In the genomic region with DNA sequence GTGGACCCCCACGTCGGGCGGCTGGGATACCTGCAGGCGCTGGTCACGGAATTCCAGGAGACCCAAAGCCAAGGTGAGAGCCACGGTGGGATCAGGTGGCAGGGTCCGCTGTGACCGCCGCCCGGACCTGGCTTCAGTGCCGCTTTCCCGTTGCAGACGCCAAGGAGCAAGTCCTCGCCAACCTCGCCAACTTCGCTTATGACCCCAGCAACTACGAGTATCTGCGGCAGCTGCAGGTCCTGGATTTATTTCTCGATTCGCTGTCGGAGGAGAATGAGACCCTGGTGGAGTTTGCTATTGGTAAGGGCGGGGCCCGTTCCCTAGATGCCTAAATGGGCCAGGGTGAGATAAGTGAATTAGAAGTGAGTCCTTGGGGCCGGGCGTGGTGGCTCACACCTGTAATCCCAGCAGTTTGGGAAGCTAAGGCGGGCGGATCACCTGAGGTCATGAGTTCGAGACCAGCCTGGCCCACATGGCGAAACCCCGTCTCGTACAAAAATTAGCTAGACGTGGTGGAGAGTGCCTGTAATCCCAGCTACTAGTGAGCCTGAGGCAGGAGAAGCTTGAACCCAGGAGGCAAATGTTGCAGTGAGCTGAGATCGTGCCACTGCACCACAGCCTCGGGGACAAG, we compare ENCODE assay signal across 6 cellular contexts. TPM values are rescaled to one million over a fixed set of nuclear protein-coding genes. Genes with fewer than 3 reads are reported as not detected.
DNase-seq lines count a peak whose midpoint lies in the region; ATAC-seq and TF ChIP-seq lines count a peak whose summit lies in the region.

No MANE protein-coding gene starts in this region.

- no peak for ATAC-seq in HG03354 (IDR thresholded peaks at IDR 0.05; ENCODE audit: poor library complexity, severe bottlenecking, unreplicated experiment)

- no peak for TF ChIP-seq RAD21 in SK-N-SH (IDR thresholded peaks at IDR 0.05; ENCODE audit: low read length)

- no peak for TF ChIP-seq POLR2A in vagina (IDR thresholded peaks at IDR 0.05)

- DNase-seq in COLO668 (lab: John Stamatoyannopoulos, UW; ENCODE audit: unreplicated experiment) (peak; percentile 10), SK-N-SH (no peak), vagina (ENCODE audit: extremely low spot score in 2 of 2) (no peak), GM19238 (ENCODE audit: insufficient read length, low spot score) (no peak)

- H3K79me2 ChIP-seq in SK-N-SH (ENCODE audit: insufficient read depth), result peaks cover 16% of the 10 kb centered on the region; the same call in 1 of the 2 replicates

- CTCF ChIA-PET in SK-N-SH (lab: Yijun Ruan, JAX), result interaction anchor here (0.8 to 11.4 kb wide), 12 partner anchors 9 to 302 kb away, joined by 3 to 422 read pairs (median 4); partner anchors contain the start of genes MIF4GD, NT5C and NUP85

- TF ChIP-seq CTCF in SK-N-SH (IDR thresholded peaks at IDR 0.05), result no peak
- TF ChIP-seq CTCF in vagina (IDR thresholded peaks at IDR 0.05), result no peak

- peaks cover 0 to 6% of the 10 kb centered on the region in 2 experiments for H3K36me3 ChIP-seq in SK-N-SH (replicated peaks in 1 of 2; ENCODE audit: control insufficient read depth in 1 of 2, insufficient read depth in 2 of 2, low read length in 1 of 2)
- no peaks in the 10 kb centered on the region for H3K36me3 ChIP-seq in vagina

- H3K4me2 ChIP-seq in SK-N-SH, result peak overlapping the region; percentile 94

- intact Hi-C loops in vagina (cut with DNase I), result loop anchor here (5.0 to 10.0 kb wide), 2 partner anchors 92 to 146 kb away; no protein-coding TSS in a partner anchor

- H3K27me3 ChIP-seq in SK-N-SH (ENCODE audit: insufficient read depth), result no peaks in the 10 kb centered on the region
- H3K27me3 ChIP-seq in vagina, result no peaks in the 10 kb centered on the region

- H3K4me1 ChIP-seq in SK-N-SH (ENCODE audit: control insufficient read depth in 1 of 2, insufficient read depth in 2 of 2, low read depth in 1 of 2, low read length in 1 of 2), result peaks cover 0 to 23% of the 10 kb centered on the region in 2 experiments; a peak in 1 of 4 replicates
- peaks cover 41% of the 10 kb centered on the region for H3K4me1 ChIP-seq in vagina

- H3K27ac ChIP-seq in SK-N-SH (ENCODE audit: low read depth in 2 of 2, low read length in 1 of 2) (peak overlapping the region in 1 of 2 experiments; percentile 60; a peak in 2 of 4 replicates), vagina (peak overlapping the region; percentile 87)

- H3F3A ChIP-seq in SK-N-SH (replicated peaks; ENCODE audit: insufficient read depth), result peaks cover 19% of the 10 kb centered on the region

- TF ChIP-seq EP300 in SK-N-SH (IDR thresholded peaks at IDR 0.05; ENCODE audit: borderline replicate concordance in 1 of 2, low read depth in 1 of 2, low read length in 1 of 2), result no peak

- no peaks in the 10 kb centered on the region for H4K20me1 ChIP-seq in SK-N-SH (ENCODE audit: insufficient read depth)

- no peaks in the 10 kb centered on the region for H3K9me2 ChIP-seq in SK-N-SH

- peak overlapping the region; percentile 98 for H2AFZ ChIP-seq in SK-N-SH (ENCODE audit: low read depth)

- H3K4me3 ChIP-seq in SK-N-SH (ENCODE audit: low read depth in 2 of 2, low read length in 1 of 2) (peak overlapping the region; percentile 67 to 75), iPS-11a (ENCODE audit: low read depth, low read length) (peak overlapping the region; percentile 72), vagina (peak overlapping the region; percentile 86 to 95)

- no peaks in the 10 kb centered on the region for H3K9me3 ChIP-seq in SK-N-SH
- H3K9me3 ChIP-seq in vagina, result no peaks in the 10 kb centered on the region

- POLR2A ChIA-PET in SK-N-SH (lab: Yijun Ruan, JAX), result interaction anchor here (0.6 to 2.9 kb wide), 8 partner anchors 19 to 123 kb away, joined by 3 to 12 read pairs (median 6); partner anchors contain the start of genes CDR2L, JPT1, NT5C and NUP85

- 25% methylated on average over 33 of the region's 34 CpGs for WGBS in SK-N-SH (ENCODE audit: low lambda C conversion rate)

- peak overlapping the region; percentile 66; the same call in 1 of the 2 replicates for H3K9ac ChIP-seq in SK-N-SH

TF ChIP-seq in SK-N-SH, 30 proteins besides CTCF, POLR2A, EP300 and RAD21:
- TF ChIP-seq TAF1 (IDR thresholded peaks at IDR 0.05; ENCODE audit: borderline replicate concordance, low read depth, low read length), result no peak
- no peak for TF ChIP-seq TEAD4 (IDR thresholded peaks at IDR 0.05; ENCODE audit: borderline replicate concordance, insufficient read depth)
- TF ChIP-seq EZH2phosphoT487 (IDR thresholded peaks at IDR 0.05; ENCODE audit: borderline replicate concordance, low read depth), result no peak
- TF ChIP-seq RCOR1 (IDR thresholded peaks at IDR 0.05; ENCODE audit: low read length), result no peak
- TF ChIP-seq PBX3 (IDR thresholded peaks at IDR 0.05), result no peak
- TF ChIP-seq SMC3 (IDR thresholded peaks at IDR 0.05; ENCODE audit: low read depth, low read length), result no peak
- TF ChIP-seq IRF3 (IDR thresholded peaks at IDR 0.05; ENCODE audit: low read depth, low read length), result no peak
- no peak for TF ChIP-seq TCF12 (IDR thresholded peaks at IDR 0.05)
TF ChIP-seq in SK-N-SH: peak in this region for 0.

RNA-seq across cellular contexts. Expression of gene ARMC7, which starts 0.7 kb away (rescaled TPM):
- polyA plus RNA-seq in SK-N-SH (2012; rRNA removed), result 7.3 and 10.8 TPM in 2 replicates
- 5.9 and 7.9 TPM in 2 replicates for polyA plus RNA-seq in SK-N-SH (2012; cell fraction: cytosol; rRNA removed)
- polyA plus RNA-seq in SK-N-SH (2012; cell fraction: nucleus; rRNA removed), result 10.6 and 11.4 TPM in 2 replicates
- total RNA-seq in vagina, result 12.8 TPM

RNA-seq across cellular contexts. Expression of gene NT5C, which starts 21.1 kb away (rescaled TPM):
- polyA plus RNA-seq in SK-N-SH (2012; rRNA removed), result 111 and 114 TPM in 2 replicates
- 53.5 and 66.8 TPM in 2 replicates for polyA plus RNA-seq in SK-N-SH (2012; cell fraction: cytosol; rRNA removed)
- 316 and 454 TPM in 2 replicates for polyA plus RNA-seq in SK-N-SH (2012; cell fraction: nucleus; rRNA removed)
- 98.5 TPM for total RNA-seq in vagina

RNA-seq across cellular contexts. Expression of gene SLC16A5, which starts 22.7 kb away (rescaled TPM):
- 0.03 and 0.06 TPM in 2 replicates for polyA plus RNA-seq in SK-N-SH (2012; rRNA removed)
- polyA plus RNA-seq in SK-N-SH (2012; cell fraction: cytosol; rRNA removed), result 0.03 TPM in 1 of 2 replicates, not detected in the other
- 0.06 TPM in 1 of 2 replicates, not detected in the other for polyA plus RNA-seq in SK-N-SH (2012; cell fraction: nucleus; rRNA removed)
- total RNA-seq in vagina, result 26.8 TPM

RNA-seq across cellular contexts. Expression of gene JPT1, which starts 43.9 kb away (rescaled TPM):
- 259 and 490 TPM in 2 replicates for polyA plus RNA-seq in SK-N-SH (2012; rRNA removed)
- 407 and 471 TPM in 2 replicates for polyA plus RNA-seq in SK-N-SH (2012; cell fraction: cytosol; rRNA removed)
- polyA plus RNA-seq in SK-N-SH (2012; cell fraction: nucleus; rRNA removed), result 165 and 240 TPM in 2 replicates
- 48.1 TPM for total RNA-seq in vagina
